16 cellular contexts compared by ENCODE assay signal in genomic region chr7:2661096-2661449, GRCh38.
"Had no signal": no experiment of that assay in that cellular context is flagged by ENCODE, and none has a peak within 500 bp of the region (broad histone marks: within the 10 kb centered on the region; RNA-seq: fewer than 3 reads in every experiment).

No MANE protein-coding gene starts in this region.

- H3K9me3 ChIP-seq: lower lobe of right lung, pancreas, tibial nerve had no signal

- H3K4me2 ChIP-seq: neural progenitor cell had no signal

- DNase-seq: activated B cell treated with CpG ODN at 0.5 μM for 24 hours; activated CD4-positive, alpha-beta T cell treated with anti-CD3 and anti-CD28 coated beads, Interleukin-2, amount 10 ng/mL, durations not matched to agents 7 days and 5 days; activated CD8-positive, alpha-beta memory T cell treated with anti-CD3 and anti-CD28 coated beads for 24 hours; amygdala; brain microvascular endothelial cell; hippocampal formation; lower lobe of right lung; retina; small intestine; T-helper 17 cell had no signal

- H3K27me3 ChIP-seq: brain microvascular endothelial cell, neural progenitor cell, pancreas, tibial nerve had no signal

- H2AFZ ChIP-seq: neural progenitor cell had no signal

- H3K36me3 Mint-ChIP-seq: activated naive CD4-positive, alpha-beta T cell treated with anti-CD3 and anti-CD28 coated beads, Interleukin-2, amount 50 U/mL, for 72 hours had no signal

- H3K27ac Mint-ChIP-seq: activated B cell treated with CpG ODN at 0.5 μM for 24 hours; activated CD4-positive, alpha-beta T cell treated with anti-CD3 and anti-CD28 coated beads, Interleukin-2, amount 10 ng/mL, durations not matched to agents 7 days and 5 days; activated naive CD4-positive, alpha-beta T cell treated with anti-CD3 and anti-CD28 coated beads, Interleukin-2, amount 50 U/mL, for 72 hours; mesothelial cell of epicardium; neural progenitor cell; stimulated activated memory B cell treated with anti-CD40 and anti-IgM and Interleukin-4, amounts not matched to agents 10 μg/mL and 1 μg/mL and 100 μg/mL, for 72 hours; T-helper 17 cell had no signal

- H3K4me1 Mint-ChIP-seq: activated B cell treated with CpG ODN at 0.5 μM for 24 hours; mesothelial cell of epicardium; neural progenitor cell; stimulated activated memory B cell treated with anti-CD40 and anti-IgM and Interleukin-4, amounts not matched to agents 10 μg/mL and 1 μg/mL and 100 μg/mL, for 72 hours; T-helper 17 cell had no signal

- H3K9ac ChIP-seq: neural progenitor cell had no signal

- H3K36me3 ChIP-seq: neural progenitor cell, pancreas had no signal

- H3K27me3 Mint-ChIP-seq: activated B cell treated with CpG ODN at 0.5 μM for 24 hours; activated CD4-positive, alpha-beta T cell treated with anti-CD3 and anti-CD28 coated beads, Interleukin-2, amount 10 ng/mL, durations not matched to agents 7 days and 5 days; stimulated activated memory B cell treated with anti-CD40 and anti-IgM and Interleukin-4, amounts not matched to agents 10 μg/mL and 1 μg/mL and 100 μg/mL, for 72 hours; T-helper 17 cell had no signal

- H3K4me3 ChIP-seq: lower lobe of right lung, neural progenitor cell, pancreas, tibial nerve had no signal

- H3K9me3 Mint-ChIP-seq: activated B cell treated with CpG ODN at 0.5 μM for 24 hours; activated CD4-positive, alpha-beta T cell treated with anti-CD3 and anti-CD28 coated beads, Interleukin-2, amount 10 ng/mL, durations not matched to agents 7 days and 5 days; activated naive CD4-positive, alpha-beta T cell treated with anti-CD3 and anti-CD28 coated beads, Interleukin-2, amount 50 U/mL, for 72 hours; mesothelial cell of epicardium; neural progenitor cell; stimulated activated memory B cell treated with anti-CD40 and anti-IgM and Interleukin-4, amounts not matched to agents 10 μg/mL and 1 μg/mL and 100 μg/mL, for 72 hours had no signal

- H3K27ac ChIP-seq: brain microvascular endothelial cell, lower lobe of right lung, neural progenitor cell, pancreas, tibial nerve had no signal

- H3K4me1 ChIP-seq: neural progenitor cell, pancreas had no signal

- H3K4me3 Mint-ChIP-seq: activated B cell treated with CpG ODN at 0.5 μM for 24 hours; activated CD4-positive, alpha-beta T cell treated with anti-CD3 and anti-CD28 coated beads, Interleukin-2, amount 10 ng/mL, durations not matched to agents 7 days and 5 days; mesothelial cell of epicardium; neural progenitor cell; stimulated activated memory B cell treated with anti-CD40 and anti-IgM and Interleukin-4, amounts not matched to agents 10 μg/mL and 1 μg/mL and 100 μg/mL, for 72 hours; T-helper 17 cell had no signal

- FAIRE-seq: pancreas, small intestine had no signal

- ATAC-seq: activated naive CD4-positive, alpha-beta T cell treated with anti-CD3 and anti-CD28 coated beads, Interleukin-2, amount 50 U/mL, for 72 hours; lower lobe of right lung; pancreas; T-helper 17 cell had no signal
